10 cellular contexts compared by ENCODE assay signal in the genomic region with DNA sequence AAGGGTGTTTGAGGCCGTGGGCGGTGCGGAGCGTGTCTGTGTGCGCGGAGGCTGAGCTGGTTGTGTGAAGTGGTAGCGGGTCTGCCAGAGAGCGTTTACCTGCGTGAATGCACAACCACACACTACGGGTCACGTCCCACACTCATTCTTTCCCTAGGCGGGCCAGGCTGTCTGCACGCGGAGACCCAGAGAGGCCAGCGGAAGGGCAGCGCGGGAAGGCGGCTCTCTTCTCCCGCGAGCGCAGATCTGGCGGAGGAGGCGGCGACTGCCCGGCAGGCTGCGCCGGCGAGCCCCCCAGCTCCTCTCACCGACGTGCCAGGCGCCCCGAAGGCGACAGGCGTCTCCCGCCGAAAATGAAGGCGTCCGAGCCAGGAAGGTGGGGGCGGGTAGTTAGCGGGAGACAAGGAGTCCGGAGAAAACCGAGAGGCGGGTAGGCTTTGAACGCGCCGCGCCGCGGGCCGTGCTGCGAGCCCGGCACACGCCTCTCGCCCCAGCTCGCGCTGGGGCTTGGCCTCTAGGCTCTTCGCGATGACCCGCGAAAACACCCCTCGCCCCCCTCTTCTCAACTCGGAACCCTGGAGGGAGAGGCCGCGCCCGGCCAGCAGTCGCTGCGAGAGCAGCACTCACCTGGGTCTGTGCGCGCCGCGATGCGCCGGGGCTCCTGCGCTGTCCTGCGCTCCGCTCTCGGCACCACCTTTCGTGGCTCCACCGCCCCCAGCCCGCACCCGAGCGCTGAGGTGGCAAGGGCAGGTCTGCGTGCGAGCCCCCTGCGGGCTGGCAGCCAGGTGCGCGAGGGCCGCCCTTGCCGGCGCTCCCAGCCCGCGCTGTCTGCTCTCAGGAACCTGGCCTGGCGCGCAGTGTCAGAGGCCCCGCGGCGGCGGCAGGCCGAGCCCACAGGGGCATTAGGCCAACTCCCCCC. TPM values are rescaled to one million over a fixed set of nuclear protein-coding genes. Genes with fewer than 3 reads are reported as not detected.
A peak's percentile ranks its signal among the peaks of the same experiment; 100 is the strongest.
DNase-seq lines count a peak whose midpoint lies in the region; TF ChIP-seq lines count a peak whose summit lies in the region.
"Had no signal": no experiment of that assay in that cellular context is flagged by ENCODE, and none has a peak within 500 bp of the region (broad histone marks: within the 10 kb centered on the region; RNA-seq: fewer than 3 reads in every experiment).

No MANE protein-coding gene starts in this region.

- H3K4me1 ChIP-seq in mesenchymal stem cell (ENCODE audit: control insufficient read depth, insufficient read depth, low read depth, low read length) (peaks cover 46% of the 10 kb centered on the region), transverse colon (peaks cover 0 to 20% (median 4%) of the 10 kb centered on the region in 4 donors), adrenal gland (replicated peaks in 1 of 2) (peaks cover 12 to 32% of the 10 kb centered on the region in 2 donors)

- peaks cover 50% of the 10 kb centered on the region for H3K27me3 Mint-ChIP-seq in activated naive CD4-positive, alpha-beta T cell treated with anti-CD3 and anti-CD28 coated beads, Interleukin-2, amount 50 U/mL, for 24 hours
- H3K27me3 Mint-ChIP-seq in MCF 10A (ENCODE audit: insufficient read depth, unreplicated experiment), result peaks cover 72% of the 10 kb centered on the region

- H3K9ac ChIP-seq in mesenchymal stem cell (ENCODE audit: low read length), result no peak overlapping the region

- H4K8ac ChIP-seq in mesenchymal stem cell (ENCODE audit: low read length), result peak overlapping the region; percentile 79

- no peaks in the 10 kb centered on the region for H3K9me3 Mint-ChIP-seq in activated naive CD4-positive, alpha-beta T cell treated with anti-CD3 and anti-CD28 coated beads, Interleukin-2, amount 50 U/mL, for 24 hours
- no peaks in the 10 kb centered on the region for H3K9me3 Mint-ChIP-seq in MCF 10A (ENCODE audit: unreplicated experiment)

- intact Hi-C loops in MCF 10A (cut with micrococcal nuclease) (no loop called here), transverse colon (cut with DNase I; ENCODE audit: low total_unique reads) (no loop called here), adrenal gland (cut with DNase I) (no loop called here)

- no peak for TF ChIP-seq EP300 in transverse colon (IDR thresholded peaks at IDR 0.05; ENCODE audit: low read depth)

- H2AFZ ChIP-seq in mesenchymal stem cell (ENCODE audit: low read depth, low read length), result no peak overlapping the region

- no TSS peak for BruUV-seq in MCF 10A (replicated peaks; lab: Mats Ljungman, UMichigan)

- peak overlapping the region; percentile 8 for H3K4me2 ChIP-seq in mesenchymal stem cell (ENCODE audit: low read length, poor library complexity, severe bottlenecking)

- H3K79me1 ChIP-seq in mesenchymal stem cell (replicated peaks; ENCODE audit: low read length, poor library complexity, severe bottlenecking), result no peaks in the 10 kb centered on the region

- H3K4me1 Mint-ChIP-seq in activated naive CD4-positive, alpha-beta T cell treated with anti-CD3 and anti-CD28 coated beads, Interleukin-2, amount 50 U/mL, for 24 hours, result peaks cover 32% of the 10 kb centered on the region
- peaks cover 8% of the 10 kb centered on the region for H3K4me1 Mint-ChIP-seq in MCF 10A (ENCODE audit: insufficient read depth, unreplicated experiment)

- peak overlapping the region; percentile 85 for H2BK15ac ChIP-seq in mesenchymal stem cell (ENCODE audit: low read depth, poor library complexity, severe bottlenecking)

- H2AK5ac ChIP-seq in mesenchymal stem cell (ENCODE audit: low read length, severe bottlenecking), result no peak overlapping the region

- H3K4ac ChIP-seq in mesenchymal stem cell (ENCODE audit: low read depth in 1 of 2, low read length in 2 of 2), result peak overlapping the region; percentile 92 to 99

- H3K36me3 ChIP-seq in mesenchymal stem cell (ENCODE audit: control insufficient read depth in 1 of 2, insufficient read depth in 2 of 2, low read depth in 1 of 2, low read length in 2 of 2), result no peaks in the 10 kb centered on the region
- H3K36me3 ChIP-seq in transverse colon, result no peaks in the 10 kb centered on the region
- H3K36me3 ChIP-seq in adrenal gland (replicated peaks in 1 of 2), result no peaks in the 10 kb centered on the region

- H3K14ac ChIP-seq in mesenchymal stem cell (ENCODE audit: low read length in 2 of 2), result peak overlapping the region; percentile 87 to 99

- POLR2A ChIA-PET in MCF 10A (lab: Yijun Ruan, JAX), result no interaction called here

- H2BK12ac ChIP-seq in mesenchymal stem cell (ENCODE audit: low read length in 2 of 2), result peak overlapping the region; percentile 85 to 92

- no peak overlapping the region for H3K27ac Mint-ChIP-seq in activated naive CD4-positive, alpha-beta T cell treated with anti-CD3 and anti-CD28 coated beads, Interleukin-2, amount 50 U/mL, for 24 hours
- H3K27ac Mint-ChIP-seq in MCF 10A (ENCODE audit: low read depth, unreplicated experiment), result no peak overlapping the region

- H4K91ac ChIP-seq in mesenchymal stem cell (ENCODE audit: low read length), result peak overlapping the region; percentile 99

- H3K4me3 Mint-ChIP-seq in activated naive CD4-positive, alpha-beta T cell treated with anti-CD3 and anti-CD28 coated beads, Interleukin-2, amount 50 U/mL, for 24 hours, result peak overlapping the region; percentile 70
- H3K4me3 Mint-ChIP-seq in MCF 10A (ENCODE audit: unreplicated experiment), result peak overlapping the region; percentile 72

- peak; percentile 48 for TF ChIP-seq POLR2A in transverse colon (IDR thresholded peaks at IDR 0.05)
- TF ChIP-seq POLR2A in adrenal gland (IDR thresholded peaks at IDR 0.05), result no peak

- in situ Hi-C loops in transverse colon (cut with MboI; ENCODE audit: low pct_ligation_motif_present in 1 of 4, low pct_unique_long_range_greater_than_20kb in 1 of 4, low sequenced_read_pairs in 3 of 4), result loop anchor here (25.0 kb wide), 4 partner anchors 171 to 696 kb away; no protein-coding TSS in a partner anchor

- no peaks in the 10 kb centered on the region for H3K36me3 Mint-ChIP-seq in activated naive CD4-positive, alpha-beta T cell treated with anti-CD3 and anti-CD28 coated beads, Interleukin-2, amount 50 U/mL, for 24 hours
- no peaks in the 10 kb centered on the region for H3K36me3 Mint-ChIP-seq in MCF 10A (ENCODE audit: insufficient read depth, unreplicated experiment)

- H3K18ac ChIP-seq in mesenchymal stem cell (ENCODE audit: low read depth in 1 of 2, low read length in 2 of 2), result peak overlapping the region; percentile 98 to 100

- H2BK5ac ChIP-seq in mesenchymal stem cell (ENCODE audit: low read depth, low read length, poor library complexity, severe bottlenecking), result no peak overlapping the region

- WGBS in mesenchymal stem cell, result 1% methylated on average over 65 of the region's 99 CpGs
- WGBS in transverse colon (ENCODE audit: low coverage in 1 of 2), 2 donors, result 11% methylated on average over 40 of the region's 99 CpGs; no CpG with 5 or more reads in 1 of the 2 donors
- 2 to 8% (median 4%) methylated on average over 14 to 99 of the region's 99 CpGs for WGBS in adrenal gland, 4 donors

- H3K27me3 ChIP-seq in mesenchymal stem cell (ENCODE audit: control insufficient read depth in 1 of 2, insufficient read depth in 1 of 2, low read length in 2 of 2) (peaks cover 79 to 83% of the 10 kb centered on the region in 2 experiments), transverse colon (peaks cover 98% of the 10 kb centered on the region), adrenal gland (peaks cover 97% of the 10 kb centered on the region)

- peak overlapping the region; percentile 98 for H2BK120ac ChIP-seq in mesenchymal stem cell (ENCODE audit: low read depth, low read length)

- peak overlapping the region; percentile 2 to 92 for H3K23ac ChIP-seq in mesenchymal stem cell (ENCODE audit: low read length in 2 of 2)

- CTCF ChIA-PET in MCF 10A (lab: Yijun Ruan, JAX), result interaction anchor here (0.5 kb wide), 1 partner anchor 496 kb away, joined by 3 read pairs; no protein-coding TSS in a partner anchor

- H3K27ac ChIP-seq in mesenchymal stem cell (ENCODE audit: low read length, poor library complexity, severe bottlenecking), result no peak overlapping the region
- peak overlapping the region; percentile 94 to 99 (median 96) for H3K27ac ChIP-seq in transverse colon
- H3K27ac ChIP-seq in adrenal gland, result no peak overlapping the region

- H3K4me3 ChIP-seq in mesenchymal stem cell (ENCODE audit: insufficient read depth in 1 of 2, low read depth in 1 of 2, low read length in 2 of 2), result peak overlapping the region; percentile 3 to 80
- H3K4me3 ChIP-seq in transverse colon, result peak overlapping the region; percentile 50 to 84 (median 65)
- H3K4me3 ChIP-seq in adrenal gland, result peak overlapping the region in 1 of 4 donors; percentile 59

- no peak for DNase-seq in activated naive CD4-positive, alpha-beta T cell treated with anti-CD3 and anti-CD28 coated beads, Interleukin-2, amount 50 U/mL, for 16 hours
- DNase-seq in MCF 10A (ENCODE audit: unreplicated experiment) (no peak), mesenchymal stem cell (peak; percentile 67), transverse colon (no peak), adrenal gland (no peak), NCI-H69 (lab: John Stamatoyannopoulos, UW) (no peak), HUDEP-2 (lab: John Stamatoyannopoulos, UW; ENCODE audit: unreplicated experiment in 76 of 76) (no peak)
- DNase-seq: GOT3, NCI-H2171 had no signal

- TF ChIP-seq CTCF in MCF 10A (IDR thresholded peaks at IDR 0.05; ENCODE audit: unreplicated experiment), result no peak
- no peak for TF ChIP-seq CTCF in transverse colon (IDR thresholded peaks at IDR 0.05)
- no peak for TF ChIP-seq CTCF in adrenal gland (IDR thresholded peaks at IDR 0.05)

- H3K9me3 ChIP-seq in mesenchymal stem cell (ENCODE audit: control insufficient read depth, low read length) (no peaks in the 10 kb centered on the region), transverse colon (no peaks in the 10 kb centered on the region), adrenal gland (replicated peaks in 1 of 3) (no peaks in the 10 kb centered on the region)

RNA-seq across cellular contexts. Expression of a gene that starts 2.0 kb away (rescaled TPM):
- total RNA-seq in MCF 10A (2022) (not detected in 2 replicates), transverse colon (10 to 100 TPM; 10.8 to 44.1 (median 23.4) TPM), adrenal gland (under 1 TPM in 6 of 8 donors, not detected in 2; 0.07 to 0.57 (median 0.26) TPM)
- polyA plus RNA-seq in mesenchymal stem cell (2013, experiment 1 of 2), result 145 TPM
- 149 TPM for polyA plus RNA-seq in mesenchymal stem cell (2013, experiment 2 of 2)
- under 1 TPM; 0.07 to 0.64 (median 0.51) TPM for polyA plus RNA-seq in adrenal gland

RNA-seq across cellular contexts. Expression of a gene that starts 46.7 kb away (rescaled TPM):
- total RNA-seq in MCF 10A (2022) (30.7 and 39.1 TPM in 2 replicates), transverse colon (10 to 100 TPM; 25.4 to 51.1 (median 30.0) TPM), adrenal gland (10 to 100 TPM in 7 of 8 donors, 1 to 10 TPM in 1; 7.6 to 22.2 (median 18.5) TPM)
- 8.3 TPM for polyA plus RNA-seq in mesenchymal stem cell (2013, experiment 1 of 2)
- 6.8 TPM for polyA plus RNA-seq in mesenchymal stem cell (2013, experiment 2 of 2)
- 10 to 100 TPM; 12.5 to 20.8 (median 18.2) TPM for polyA plus RNA-seq in adrenal gland

RNA-seq across cellular contexts. Expression of a gene that starts 58.3 kb away (rescaled TPM):
- total RNA-seq in MCF 10A (2022), result 16.8 and 22.5 TPM in 2 replicates
- polyA plus RNA-seq in mesenchymal stem cell (2013, experiment 1 of 2), result 2.7 TPM
- polyA plus RNA-seq in mesenchymal stem cell (2013, experiment 2 of 2), result 2.8 TPM
- total RNA-seq in transverse colon, result under 1 TPM in 1 of 4 donors, not detected in 3; 0.27 TPM
- total RNA-seq in adrenal gland, result 1 to 10 TPM; 1.1 to 4.8 (median 3.0) TPM
- 1 to 10 TPM; 1.1 to 1.9 (median 1.2) TPM for polyA plus RNA-seq in adrenal gland

Comparison
In these comparisons a context has a peak if more than half of its experiments do, and no peak if none do; other contexts are left out.
1. H3K27ac ChIP-seq: peak in transverse colon (4 of 4); none in mesenchymal stem cell (single experiment) and adrenal gland (0 of 5).
2. RNA of a gene that starts 2.0 kb away (total RNA-seq): 10.8 to 44.1 TPM in transverse colon; 0.07 to 0.57 TPM in adrenal gland and not detected in MCF 10A; every median in the first group is over 4 times any median in the second.